ENCODE assay signal across 19 cellular contexts in the genomic region with DNA sequence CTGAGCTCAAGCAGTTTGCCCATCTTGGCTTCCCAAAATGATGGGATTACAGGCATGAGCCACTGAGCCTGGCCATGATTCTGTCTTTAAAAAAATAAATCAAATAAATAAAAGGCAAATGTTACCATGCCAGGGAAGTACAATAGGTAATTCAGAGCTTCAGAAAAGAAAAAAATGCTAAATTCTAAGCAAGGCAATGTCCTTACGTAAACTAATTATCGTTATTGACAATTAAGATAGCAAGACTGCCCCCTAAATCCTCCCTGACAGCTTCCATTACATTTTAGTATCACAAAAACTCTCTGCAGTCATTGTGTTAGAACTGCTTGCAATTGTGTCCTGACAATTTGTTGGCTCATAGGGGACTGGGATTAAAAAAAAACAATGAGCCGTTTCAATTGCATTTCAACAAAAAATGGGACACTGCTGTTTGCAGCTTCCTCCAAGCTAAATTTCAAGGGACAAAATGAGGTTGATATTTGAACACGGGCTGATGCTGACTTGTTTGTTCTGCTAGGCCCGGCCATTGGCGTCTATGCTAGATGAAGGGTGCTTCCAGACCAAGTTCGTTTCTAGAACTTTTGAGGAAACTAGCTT.
"Had no signal": no experiment of that assay in that cellular context is flagged by ENCODE, and none has a peak within 500 bp of the region (broad histone marks: within the 10 kb centered on the region; RNA-seq: fewer than 3 reads in every experiment).

No MANE protein-coding gene starts in this region.

- H3K36me3 ChIP-seq: heart left ventricle, right atrium auricular region, sigmoid colon, thyroid gland, uterus had no signal

- H3K27ac ChIP-seq: coronary artery, heart left ventricle, right atrium auricular region, sigmoid colon, skin epidermis, thyroid gland, uterus had no signal

- H3K4me3 Mint-ChIP-seq: natural killer cell; stimulated activated naive B cell treated with anti-CD40 and anti-IgM and Interleukin-4, amounts not matched to agents 10 μg/mL and 1 μg/mL and 100 μg/mL, for 72 hours; stimulated activated naive CD8-positive, alpha-beta T cell treated with anti-CD3 and anti-CD28 coated beads, Interleukin-15, amount 100 ng/mL, for 72 hours; type B pancreatic cell had no signal

- H3K4me1 ChIP-seq: heart left ventricle, right atrium auricular region, sigmoid colon, thyroid gland, uterus had no signal

- H3K9me3 ChIP-seq: heart left ventricle, right atrium auricular region, sigmoid colon, thyroid gland, uterus had no signal

- FAIRE-seq: islet of Langerhans had no signal

- H3K36me3 Mint-ChIP-seq: natural killer cell; stimulated activated naive B cell treated with anti-CD40 and anti-IgM and Interleukin-4, amounts not matched to agents 10 μg/mL and 1 μg/mL and 100 μg/mL, for 72 hours; type B pancreatic cell had no signal

- H3K27me3 ChIP-seq: heart left ventricle, right atrium auricular region, sigmoid colon, thyroid gland, uterus had no signal

- DNase-seq: effector CD8-positive, alpha-beta T cell; foreskin melanocyte; heart left ventricle; hippocampal formation; kidney glomerular epithelial cell; natural killer cell; posterior cingulate gyrus; sigmoid colon; stimulated activated CD4-positive, alpha-beta T cell treated with anti-CD3 and anti-CD28 coated beads, Interleukin-2, amount 100 ng/mL, for 24 hours; stimulated activated CD4-positive, alpha-beta T cell treated with anti-CD3 and anti-CD28 coated beads, Interleukin-4, amount 100 ng/mL, for 4 hours; stimulated activated naive B cell treated with anti-CD40 and anti-IgM and Interleukin-4, amounts not matched to agents 10 μg/mL and 1 μg/mL and 100 μg/mL, for 72 hours; stimulated activated naive CD8-positive, alpha-beta T cell treated with anti-CD3 and anti-CD28 coated beads, Interleukin-15, amount 100 ng/mL, for 72 hours; thyroid gland; uterus had no signal

- H3K4me3 ChIP-seq: coronary artery, heart left ventricle, right atrium auricular region, sigmoid colon, skin epidermis, thyroid gland, uterus had no signal

- H3K27me3 Mint-ChIP-seq: stimulated activated naive B cell treated with anti-CD40 and anti-IgM and Interleukin-4, amounts not matched to agents 10 μg/mL and 1 μg/mL and 100 μg/mL, for 72 hours; stimulated activated naive CD8-positive, alpha-beta T cell treated with anti-CD3 and anti-CD28 coated beads, Interleukin-15, amount 100 ng/mL, for 72 hours had no signal

- H3K9me3 Mint-ChIP-seq: natural killer cell; stimulated activated naive B cell treated with anti-CD40 and anti-IgM and Interleukin-4, amounts not matched to agents 10 μg/mL and 1 μg/mL and 100 μg/mL, for 72 hours; stimulated activated naive CD8-positive, alpha-beta T cell treated with anti-CD3 and anti-CD28 coated beads, Interleukin-15, amount 100 ng/mL, for 72 hours; type B pancreatic cell had no signal

- H3K4me1 Mint-ChIP-seq: stimulated activated naive B cell treated with anti-CD40 and anti-IgM and Interleukin-4, amounts not matched to agents 10 μg/mL and 1 μg/mL and 100 μg/mL, for 72 hours; stimulated activated naive CD8-positive, alpha-beta T cell treated with anti-CD3 and anti-CD28 coated beads, Interleukin-15, amount 100 ng/mL, for 72 hours had no signal

- ATAC-seq: heart left ventricle; natural killer cell; stimulated activated naive B cell treated with anti-CD40 and anti-IgM and Interleukin-4, amounts not matched to agents 10 μg/mL and 1 μg/mL and 100 μg/mL, for 72 hours; stimulated activated naive CD8-positive, alpha-beta T cell treated with anti-CD3 and anti-CD28 coated beads, Interleukin-15, amount 100 ng/mL, for 72 hours had no signal

- H3K27ac Mint-ChIP-seq: natural killer cell; stimulated activated naive B cell treated with anti-CD40 and anti-IgM and Interleukin-4, amounts not matched to agents 10 μg/mL and 1 μg/mL and 100 μg/mL, for 72 hours; stimulated activated naive CD8-positive, alpha-beta T cell treated with anti-CD3 and anti-CD28 coated beads, Interleukin-15, amount 100 ng/mL, for 72 hours; type B pancreatic cell had no signal
